In genomic region chr5:137075163-137075970, GRCh38 we compare ENCODE assay signal across 8 cellular contexts.
DNase-seq lines count a peak whose midpoint lies in the region; ATAC-seq, FAIRE-seq and TF ChIP-seq lines count a peak whose summit lies in the region.

No MANE protein-coding gene starts in this region.

- intact Hi-C loops in adrenal gland (cut with DNase I), result loop anchor here (10.0 kb wide), 2 partner anchors 149 to 271 kb away; no protein-coding TSS in a partner anchor

- no peak overlapping the region for H2AFZ ChIP-seq in keratinocyte (ENCODE audit: control insufficient read depth, low read length)

- TF ChIP-seq POLR2A in adrenal gland (IDR thresholded peaks at IDR 0.05), result no peak

- no peak overlapping the region for H3K4me2 ChIP-seq in keratinocyte (ENCODE audit: control insufficient read depth, extremely low read depth, insufficient read depth, low read depth, low read length)

- no peaks in the 10 kb centered on the region for H3K9me3 ChIP-seq in adrenal gland (replicated peaks in 1 of 3)
- H3K9me3 ChIP-seq in keratinocyte (ENCODE audit: control insufficient read depth, low read depth, low read length), result no peaks in the 10 kb centered on the region

- H3K79me2 ChIP-seq in keratinocyte (ENCODE audit: control insufficient read depth, insufficient read depth, low read length), result no peaks in the 10 kb centered on the region

- TF ChIP-seq CTCF in adrenal gland (IDR thresholded peaks at IDR 0.05) (peak; percentile 60 to 83 (median 73)), keratinocyte (optimal IDR thresholded peaks at IDR 0.05 in 1 of 3, IDR thresholded peaks at IDR 0.05 in 1 of 3, conservative IDR thresholded peaks at IDR 0.05 in 1 of 3; ENCODE audit: extremely low read depth in 1 of 3, insufficient read depth in 2 of 3, low read length in 3 of 3) (peak; percentile 88 to 95 (median 93))

- DNase-seq in COLO668 (lab: John Stamatoyannopoulos, UW; ENCODE audit: unreplicated experiment) (peak; percentile 71), NCI-H345 treated with DMSO at 0.1 percent for 48 hours (lab: John Stamatoyannopoulos, UW; ENCODE audit: unreplicated experiment) (peak; percentile 77), adrenal gland (peak; percentile 79 to 94 (median 91)), keratinocyte (ENCODE audit: low read depth, low spot score) (peak; percentile 32), NOMO-1 treated with dmso at 0.1 percent for 144 hours (lab: John Stamatoyannopoulos, UW; ENCODE audit: unreplicated experiment) (no peak)

- no peaks in the 10 kb centered on the region for H3K9me1 ChIP-seq in keratinocyte (ENCODE audit: control insufficient read depth, extremely low read depth, insufficient read depth, low read length)

- H3K4me3 ChIP-seq in adrenal gland, result no peak overlapping the region
- no peak overlapping the region for H3K4me3 ChIP-seq in keratinocyte (ENCODE audit: control insufficient read depth in 2 of 3, extremely low read depth in 1 of 3, insufficient read depth in 2 of 3, low read depth in 1 of 3, low read length in 3 of 3)

- peaks cover 15 to 43% of the 10 kb centered on the region in 2 donors for H3K4me1 ChIP-seq in adrenal gland (replicated peaks in 1 of 2)
- H3K4me1 ChIP-seq in keratinocyte (ENCODE audit: control insufficient read depth, extremely low read depth, insufficient read depth, low read length), result peaks cover 16% of the 10 kb centered on the region

- H3K27ac ChIP-seq in adrenal gland, result peak overlapping the region in 4 of 5 donors; percentile 13 to 77 (median 45)
- no peak overlapping the region for H3K27ac ChIP-seq in keratinocyte (ENCODE audit: control insufficient read depth, insufficient read depth, low read length)

- H4K20me1 ChIP-seq in keratinocyte (ENCODE audit: control insufficient read depth, extremely low read depth, insufficient read depth, low read length), result no peaks in the 10 kb centered on the region

- FAIRE-seq in keratinocyte (lab: Jason Lieb, UNC), result peak; percentile 61

- WGBS in adrenal gland, 4 donors, result 18 to 41% (median 28%) methylated on average over 5 to 7 of the region's 7 CpGs

- ATAC-seq in GM18870 (IDR thresholded peaks at IDR 0.05; ENCODE audit: unreplicated experiment) (peak; percentile 58), HG03103 (IDR thresholded peaks at IDR 0.05; ENCODE audit: low read depth, unreplicated experiment) (peak; percentile 79), HG03460 (IDR thresholded peaks at IDR 0.05; ENCODE audit: unreplicated experiment) (no peak)

- dilution Hi-C loops in keratinocyte (cut with MboI; ENCODE audit: extremely low pct_ligation_motif_present, low sequenced_read_pairs), result no loop called here

- H3K36me3 ChIP-seq in adrenal gland (replicated peaks in 1 of 2), result no peaks in the 10 kb centered on the region
- H3K36me3 ChIP-seq in keratinocyte (ENCODE audit: control insufficient read depth in 2 of 2, extremely low read depth in 1 of 2, insufficient read depth in 2 of 2, low read length in 2 of 2), result no peaks in the 10 kb centered on the region

- no peaks in the 10 kb centered on the region for H3K27me3 ChIP-seq in adrenal gland
- H3K27me3 ChIP-seq in keratinocyte (ENCODE audit: control insufficient read depth, extremely low read depth, insufficient read depth, low read length), result peaks cover 4% of the 10 kb centered on the region

- H3K9ac ChIP-seq in keratinocyte (ENCODE audit: control insufficient read depth, extremely low read depth, insufficient read depth, low read length), result no peak overlapping the region
